ENCODE assay signal across 9 cellular contexts in the genomic region with DNA sequence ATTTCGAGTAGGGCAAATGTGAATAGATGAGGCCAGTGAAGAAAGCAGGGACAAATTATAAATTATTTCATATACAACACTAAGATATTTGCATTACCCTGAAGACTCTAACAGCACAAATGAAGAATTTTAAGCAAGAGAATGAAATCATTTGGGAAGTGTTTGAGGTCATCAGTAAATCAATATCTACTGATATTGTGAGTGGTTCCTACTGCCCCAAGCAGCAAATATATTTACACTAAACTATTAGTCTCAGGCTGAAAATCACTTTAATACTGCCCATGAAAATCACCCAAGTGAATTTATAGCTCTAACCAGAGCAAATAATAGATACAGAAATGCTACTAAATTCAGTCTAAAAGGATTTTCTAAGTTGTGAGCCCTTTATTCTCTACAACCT.
"Had no signal": no experiment of that assay in that cellular context is flagged by ENCODE, and none has a peak within 500 bp of the region (broad histone marks: within the 10 kb centered on the region; RNA-seq: fewer than 3 reads in every experiment).

No MANE protein-coding gene starts in this region.

- FAIRE-seq: H1, H54, K562 had no signal

- ATAC-seq: GM23338, K562 had no signal

- H3K4me2 ChIP-seq: GM23338 had no signal

- DNase-seq: H9, HCEC 1CT, IMR-90, KG1 had no signal

- H3K4me3 ChIP-seq: GM23338, K562 had no signal

- H2AFZ ChIP-seq: GM23338 had no signal

- H3K27ac ChIP-seq: HL-60 had no signal
